Comparison of ENCODE assay signal across 1 cellular context in genomic region chr20:33650111-33650752, GRCh38.
TF ChIP-seq lines count a peak whose summit lies in the region.

No MANE protein-coding gene starts in this region.

TF ChIP-seq in HepG2, 621 proteins besides CTCF, POLR2A, EP300 and RAD21 (continued from another document and continues in another):
- TF ChIP-seq, protein P1, sequence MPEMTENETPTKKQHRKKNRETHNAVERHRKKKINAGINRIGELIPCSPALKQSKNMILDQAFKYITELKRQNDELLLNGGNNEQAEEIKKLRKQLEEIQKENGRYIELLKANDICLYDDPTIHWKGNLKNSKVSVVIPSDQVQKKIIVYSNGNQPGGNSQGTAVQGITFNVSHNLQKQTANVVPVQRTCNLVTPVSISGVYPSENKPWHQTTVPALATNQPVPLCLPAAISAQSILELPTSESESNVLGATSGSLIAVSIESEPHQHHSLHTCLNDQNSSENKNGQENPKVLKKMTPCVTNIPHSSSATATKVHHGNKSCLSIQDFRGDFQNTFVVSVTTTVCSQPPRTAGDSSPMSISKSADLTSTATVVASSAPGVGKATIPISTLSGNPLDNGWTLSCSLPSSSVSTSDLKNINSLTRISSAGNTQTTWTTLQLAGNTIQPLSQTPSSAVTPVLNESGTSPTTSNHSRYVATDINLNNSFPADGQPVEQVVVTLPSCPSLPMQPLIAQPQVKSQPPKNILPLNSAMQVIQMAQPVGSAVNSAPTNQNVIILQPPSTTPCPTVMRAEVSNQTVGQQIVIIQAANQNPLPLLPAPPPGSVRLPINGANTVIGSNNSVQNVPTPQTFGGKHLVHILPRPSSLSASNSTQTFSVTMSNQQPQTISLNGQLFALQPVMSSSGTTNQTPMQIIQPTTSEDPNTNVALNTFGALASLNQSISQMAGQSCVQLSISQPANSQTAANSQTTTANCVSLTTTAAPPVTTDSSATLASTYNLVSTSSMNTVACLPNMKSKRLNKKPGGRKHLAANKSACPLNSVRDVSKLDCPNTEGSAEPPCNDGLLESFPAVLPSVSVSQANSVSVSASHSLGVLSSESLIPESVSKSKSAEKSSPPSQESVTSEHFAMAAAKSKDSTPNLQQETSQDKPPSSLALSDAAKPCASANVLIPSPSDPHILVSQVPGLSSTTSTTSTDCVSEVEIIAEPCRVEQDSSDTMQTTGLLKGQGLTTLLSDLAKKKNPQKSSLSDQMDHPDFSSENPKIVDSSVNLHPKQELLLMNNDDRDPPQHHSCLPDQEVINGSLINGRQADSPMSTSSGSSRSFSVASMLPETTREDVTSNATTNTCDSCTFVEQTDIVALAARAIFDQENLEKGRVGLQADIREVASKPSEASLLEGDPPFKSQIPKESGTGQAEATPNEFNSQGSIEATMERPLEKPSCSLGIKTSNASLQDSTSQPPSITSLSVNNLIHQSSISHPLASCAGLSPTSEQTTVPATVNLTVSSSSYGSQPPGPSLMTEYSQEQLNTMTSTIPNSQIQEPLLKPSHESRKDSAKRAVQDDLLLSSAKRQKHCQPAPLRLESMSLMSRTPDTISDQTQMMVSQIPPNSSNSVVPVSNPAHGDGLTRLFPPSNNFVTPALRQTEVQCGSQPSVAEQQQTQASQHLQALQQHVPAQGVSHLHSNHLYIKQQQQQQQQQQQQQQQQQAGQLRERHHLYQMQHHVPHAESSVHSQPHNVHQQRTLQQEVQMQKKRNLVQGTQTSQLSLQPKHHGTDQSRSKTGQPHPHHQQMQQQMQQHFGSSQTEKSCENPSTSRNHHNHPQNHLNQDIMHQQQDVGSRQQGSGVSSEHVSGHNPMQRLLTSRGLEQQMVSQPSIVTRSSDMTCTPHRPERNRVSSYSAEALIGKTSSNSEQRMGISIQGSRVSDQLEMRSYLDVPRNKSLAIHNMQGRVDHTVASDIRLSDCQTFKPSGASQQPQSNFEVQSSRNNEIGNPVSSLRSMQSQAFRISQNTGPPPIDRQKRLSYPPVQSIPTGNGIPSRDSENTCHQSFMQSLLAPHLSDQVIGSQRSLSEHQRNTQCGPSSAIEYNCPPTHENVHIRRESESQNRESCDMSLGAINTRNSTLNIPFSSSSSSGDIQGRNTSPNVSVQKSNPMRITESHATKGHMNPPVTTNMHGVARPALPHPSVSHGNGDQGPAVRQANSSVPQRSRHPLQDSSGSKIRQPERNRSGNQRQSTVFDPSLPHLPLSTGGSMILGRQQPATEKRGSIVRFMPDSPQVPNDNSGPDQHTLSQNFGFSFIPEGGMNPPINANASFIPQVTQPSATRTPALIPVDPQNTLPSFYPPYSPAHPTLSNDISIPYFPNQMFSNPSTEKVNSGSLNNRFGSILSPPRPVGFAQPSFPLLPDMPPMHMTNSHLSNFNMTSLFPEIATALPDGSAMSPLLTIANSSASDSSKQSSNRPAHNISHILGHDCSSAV (CRISPR knock-in tag; IDR thresholded peaks at IDR 0.05; ENCODE audit: borderline replicate concordance) = no peak
- TF ChIP-seq ZNF451 (CRISPR knock-in tag; IDR thresholded peaks at IDR 0.05) (no peak), PAXIP1 (CRISPR knock-in tag; conservative IDR thresholded peaks at IDR 0.05) (no peak), CHD2 (IDR thresholded peaks at IDR 0.05; ENCODE audit: low read depth, low read length) (no peak), MXD4 (CRISPR knock-in tag; IDR thresholded peaks at IDR 0.05) (no peak), ZBTB7A (CRISPR knock-in tag; IDR thresholded peaks at IDR 0.05) (0 out of 2 replicates have a peak, but pooled peaks have one; percentile 18), ZNF331 (CRISPR knock-in tag; IDR thresholded peaks at IDR 0.05) (no peak), TRAFD1 (CRISPR knock-in tag; IDR thresholded peaks at IDR 0.05; ENCODE audit: borderline replicate concordance) (no peak), TAF15 (IDR thresholded peaks at IDR 0.05; ENCODE audit: low read depth, low read length, poor library complexity, severe bottlenecking) (no peak), ZBTB40 (IDR thresholded peaks at IDR 0.05) (no peak), ZBTB40 (CRISPR knock-in tag; IDR thresholded peaks at IDR 0.05) (no peak), FOSL2 (CRISPR knock-in tag; IDR thresholded peaks at IDR 0.05) (0 out of 2 replicates have a peak, but pooled peaks have one; percentile 9), MIER2 (CRISPR knock-in tag; IDR thresholded peaks at IDR 0.05) (no peak), MXI1 (IDR thresholded peaks at IDR 0.05; ENCODE audit: borderline replicate concordance, low read depth, low read length) (no peak), ZNF800 (CRISPR knock-in tag; IDR thresholded peaks at IDR 0.05) (no peak), PRMT3 (CRISPR knock-in tag; IDR thresholded peaks at IDR 0.05; ENCODE audit: borderline replicate concordance, low read depth) (no peak), ZNF224 (CRISPR knock-in tag; IDR thresholded peaks at IDR 0.05) (no peak), RFXANK (CRISPR knock-in tag; IDR thresholded peaks at IDR 0.05) (no peak), ATRX (CRISPR knock-in tag; IDR thresholded peaks at IDR 0.05; ENCODE audit: borderline replicate concordance) (no peak), ZNF83 (CRISPR knock-in tag; IDR thresholded peaks at IDR 0.05; ENCODE audit: borderline replicate concordance) (no peak), CAMTA2 (CRISPR knock-in tag; IDR thresholded peaks at IDR 0.05; ENCODE audit: borderline replicate concordance) (0 out of 2 replicates have a peak, but pooled peaks have one; percentile 50), ETS1 (CRISPR knock-in tag; IDR thresholded peaks at IDR 0.05) (no peak), NBN (conservative IDR thresholded peaks at IDR 0.05) (no peak)
- TF ChIP-seq, protein P2, sequence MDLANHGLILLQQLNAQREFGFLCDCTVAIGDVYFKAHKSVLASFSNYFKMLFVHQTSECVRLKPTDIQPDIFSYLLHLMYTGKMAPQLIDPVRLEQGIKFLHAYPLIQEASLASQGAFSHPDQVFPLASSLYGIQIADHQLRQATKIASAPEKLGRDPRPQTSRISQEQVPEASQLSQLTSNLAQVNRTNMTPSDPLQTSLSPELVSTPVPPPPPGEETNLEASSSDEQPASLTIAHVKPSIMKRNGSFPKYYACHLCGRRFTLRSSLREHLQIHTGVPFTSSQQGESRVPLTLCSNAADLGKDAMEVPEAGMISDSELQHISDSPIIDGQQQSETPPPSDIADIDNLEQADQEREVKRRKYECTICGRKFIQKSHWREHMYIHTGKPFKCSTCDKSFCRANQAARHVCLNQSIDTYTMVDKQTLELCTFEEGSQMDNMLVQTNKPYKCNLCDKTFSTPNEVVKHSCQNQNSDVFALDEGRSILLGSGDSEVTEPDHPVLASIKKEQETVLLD (CRISPR knock-in tag; IDR thresholded peaks at IDR 0.05; ENCODE audit: low read depth) = no peak
